In genomic region chr17:4944554-4945175, GRCh38 we compare ENCODE assay signal across 8 cellular contexts. TPM values are rescaled to one million over a fixed set of nuclear protein-coding genes. Genes with fewer than 3 reads are reported as not detected.
DNase-seq lines count a peak whose midpoint lies in the region; ATAC-seq and TF ChIP-seq lines count a peak whose summit lies in the region.

No MANE protein-coding gene starts in this region.

- H3K9me2 ChIP-seq in SU-DHL-6 (replicated peaks; ENCODE audit: insufficient read depth, low read length): no peaks in the 10 kb centered on the region

- intact Hi-C loops in sciatic nerve (cut with DNase I): no loop called here

- H3K9me3 ChIP-seq in SU-DHL-6 (ENCODE audit: insufficient read depth, low read length) (no peaks in the 10 kb centered on the region), skeletal muscle satellite cell (replicated peaks; ENCODE audit: low read length) (no peaks in the 10 kb centered on the region)

- H3K79me2 ChIP-seq in SU-DHL-6 (ENCODE audit: insufficient read depth, low read length): peaks cover 62% of the 10 kb centered on the region

- ATAC-seq in sciatic nerve: no peak

- no peak for TF ChIP-seq CTCF in GM12875 (IDR thresholded peaks at IDR 0.05; ENCODE audit: borderline replicate concordance, insufficient read depth, low read depth, low read length)
- TF ChIP-seq CTCF in SU-DHL-6 (IDR thresholded peaks at IDR 0.05; ENCODE audit: insufficient read depth, low read length, poor library complexity, severe bottlenecking): no peak

- no peak overlapping the region for H2AFZ ChIP-seq in SU-DHL-6 (ENCODE audit: low read depth, low read length, severe bottlenecking)

- DNase-seq in epithelial cell of prostate (ENCODE audit: low read depth, low spot score): no peak
- DNase-seq in hepatic stellate cell (ENCODE audit: low spot score): no peak
- no peak for DNase-seq in foreskin melanocyte
- DNase-seq in RPMI8226: no peak
- DNase-seq in sciatic nerve (ENCODE audit: low spot score): no peak

- peaks cover 34% of the 10 kb centered on the region for H3K4me1 ChIP-seq in skeletal muscle satellite cell (ENCODE audit: control insufficient read depth, insufficient read depth, low read length)

- H3K4me3 ChIP-seq in GM12875 (ENCODE audit: low read depth, low read length): peak overlapping the region; percentile 99
- H3K4me3 ChIP-seq in SU-DHL-6 (ENCODE audit: insufficient read depth, low read length, poor library complexity, severe bottlenecking): no peak overlapping the region
- H3K4me3 ChIP-seq in skeletal muscle satellite cell (ENCODE audit: low read length): peak overlapping the region; percentile 55

- H4K20me1 ChIP-seq in SU-DHL-6 (ENCODE audit: low read depth, low read length): peaks cover 3% of the 10 kb centered on the region; the same call in 1 of the 2 replicates

- peak overlapping the region; percentile 37 for H3K9ac ChIP-seq in SU-DHL-6 (ENCODE audit: low read length)
- peak overlapping the region; percentile 97 for H3K9ac ChIP-seq in skeletal muscle satellite cell (ENCODE audit: low read depth, low read length)

- peak overlapping the region; percentile 100 for H3K27ac ChIP-seq in SU-DHL-6 (ENCODE audit: low read depth, low read length)
- peak overlapping the region; percentile 99 for H3K27ac ChIP-seq in epithelial cell of prostate

- H3K4me2 ChIP-seq in SU-DHL-6 (ENCODE audit: low read depth, low read length, poor library complexity, severe bottlenecking) (peak overlapping the region; percentile 90), skeletal muscle satellite cell (ENCODE audit: low read length) (peak overlapping the region; percentile 92)

- peaks cover 74% of the 10 kb centered on the region for H3F3A ChIP-seq in SU-DHL-6 (ENCODE audit: insufficient read depth)

- H3K36me3 ChIP-seq in SU-DHL-6 (ENCODE audit: low read length): peaks cover 11% of the 10 kb centered on the region; the same call in 1 of the 2 replicates
- peaks cover 52% of the 10 kb centered on the region for H3K36me3 ChIP-seq in skeletal muscle satellite cell (ENCODE audit: insufficient read depth, low read length)

- H3K27me3 ChIP-seq in SU-DHL-6 (ENCODE audit: low read length): no peaks in the 10 kb centered on the region
- no peaks in the 10 kb centered on the region for H3K27me3 ChIP-seq in skeletal muscle satellite cell (ENCODE audit: control insufficient read depth, insufficient read depth, low read length)

RNA-seq across cellular contexts. Expression of gene PFN1, which starts 3.7 kb away (rescaled TPM):
- 636 and 820 TPM in 2 replicates for total RNA-seq in skeletal muscle satellite cell (2012; rRNA removed)
- total RNA-seq in sciatic nerve: 234 TPM

RNA-seq across cellular contexts. Expression of gene RNF167, which starts 4.6 kb away (rescaled TPM):
- 23.6 and 36.0 TPM in 2 replicates for total RNA-seq in skeletal muscle satellite cell (2012; rRNA removed)
- 76.5 TPM for total RNA-seq in sciatic nerve

RNA-seq across cellular contexts. Expression of gene SLC25A11, which starts 4.8 kb away (rescaled TPM):
- 49.2 and 64.9 TPM in 2 replicates for total RNA-seq in skeletal muscle satellite cell (2012; rRNA removed)
- 28.3 TPM for total RNA-seq in sciatic nerve

RNA-seq across cellular contexts. Expression of gene ENO3, which starts 6.3 kb away (rescaled TPM):
- total RNA-seq in skeletal muscle satellite cell (2012; rRNA removed): 2.5 and 37.8 TPM in 2 replicates
- 5.1 TPM for total RNA-seq in sciatic nerve

RNA-seq across cellular contexts. Expression of gene GP1BA, which starts 12.6 kb away (rescaled TPM):
- total RNA-seq in skeletal muscle satellite cell (2012; rRNA removed): not detected in 2 replicates
- total RNA-seq in sciatic nerve: not detected
